8 cellular contexts compared by ENCODE assay signal in genomic region chr22:30423296-30423958, GRCh38. TPM values are rescaled to one million over a fixed set of nuclear protein-coding genes. Genes with fewer than 3 reads are reported as not detected.
DNase-seq lines count a peak whose midpoint lies in the region; ATAC-seq, FAIRE-seq and TF ChIP-seq lines count a peak whose summit lies in the region.

No MANE protein-coding gene starts in this region.

- peak; percentile 22 for ATAC-seq in GM21619 (IDR thresholded peaks at IDR 0.05; ENCODE audit: unreplicated experiment)
- ATAC-seq in activated CD8-positive, alpha-beta T cell treated with anti-CD3 and anti-CD28 coated beads, Interleukin-2, amount 10 ng/mL, durations not matched to agents 7 days and 5 days: peak; percentile 31
- peak; percentile 19 for ATAC-seq in esophagus mucosa

- no peaks in the 10 kb centered on the region for H3K27me3 Mint-ChIP-seq in activated CD8-positive, alpha-beta T cell treated with anti-CD3 and anti-CD28 coated beads, Interleukin-2, amount 10 ng/mL, durations not matched to agents 7 days and 5 days (ENCODE audit: low read depth)
- no peaks in the 10 kb centered on the region for H3K27me3 Mint-ChIP-seq in neural crest cell (ENCODE audit: low read depth)

- no peak for FAIRE-seq in urothelium cell line (lab: Jason Lieb, UNC)

- no peaks in the 10 kb centered on the region for H3K9me2 ChIP-seq in Karpas-422 (replicated peaks; ENCODE audit: insufficient read depth, low read length)

- no peaks in the 10 kb centered on the region for H3K9me3 Mint-ChIP-seq in activated CD8-positive, alpha-beta T cell treated with anti-CD3 and anti-CD28 coated beads, Interleukin-2, amount 10 ng/mL, durations not matched to agents 7 days and 5 days (ENCODE audit: insufficient read depth)
- no peaks in the 10 kb centered on the region for H3K9me3 Mint-ChIP-seq in neural crest cell

- peak overlapping the region; percentile 97 for H3K4me3 Mint-ChIP-seq in activated CD8-positive, alpha-beta T cell treated with anti-CD3 and anti-CD28 coated beads, Interleukin-2, amount 10 ng/mL, durations not matched to agents 7 days and 5 days
- peak overlapping the region; percentile 97 for H3K4me3 Mint-ChIP-seq in neural crest cell

- no peak overlapping the region for H2AFZ ChIP-seq in Karpas-422 (ENCODE audit: low read length)

- peak overlapping the region; percentile 86 for H3K27ac ChIP-seq in Karpas-422 (ENCODE audit: low read length)

- POLR2A ChIA-PET in activated CD8-positive, alpha-beta T cell treated with anti-CD3 and anti-CD28 coated beads, Interleukin-2, amount 10 ng/mL, durations not matched to agents 7 days and 5 days (lab: Charles Lee): interaction anchor here (0.6 to 4.0 kb wide), 15 partner anchors 9 to 140 kb away, joined by 3 to 39 read pairs (median 7); partner anchors contain the start of genes SEC14L2 and TBC1D10A

- TF ChIP-seq CTCF in neural crest cell (conservative IDR thresholded peaks at IDR 0.05): peak; percentile 40

- CTCF ChIA-PET in activated CD8-positive, alpha-beta T cell treated with anti-CD3 and anti-CD28 coated beads, Interleukin-2, amount 10 ng/mL, durations not matched to agents 7 days and 5 days (lab: Charles Lee): interaction anchor here (0.5 to 6.2 kb wide), 18 partner anchors 9 to 839 kb away, joined by 3 to 166 read pairs (median 8); partner anchors contain the start of genes CASTOR1, RNF215 and SEC14L2

- peaks cover 44% of the 10 kb centered on the region for H3K4me1 ChIP-seq in Karpas-422 (ENCODE audit: low read length)

- H3K36me3 Mint-ChIP-seq in activated CD8-positive, alpha-beta T cell treated with anti-CD3 and anti-CD28 coated beads, Interleukin-2, amount 10 ng/mL, durations not matched to agents 7 days and 5 days (ENCODE audit: low read depth): peaks cover 60% of the 10 kb centered on the region
- no peaks in the 10 kb centered on the region for H3K36me3 Mint-ChIP-seq in neural crest cell (ENCODE audit: low read depth)

- peaks cover 53% of the 10 kb centered on the region for H3K4me1 Mint-ChIP-seq in activated CD8-positive, alpha-beta T cell treated with anti-CD3 and anti-CD28 coated beads, Interleukin-2, amount 10 ng/mL, durations not matched to agents 7 days and 5 days (ENCODE audit: low read depth)
- peaks cover 59% of the 10 kb centered on the region for H3K4me1 Mint-ChIP-seq in neural crest cell

- peak; percentile 3 for DNase-seq in DMS53 treated with DMSO at 0.1 percent for 48 hours (lab: John Stamatoyannopoulos, UW; ENCODE audit: unreplicated experiment)
- DNase-seq in Karpas-422: no peak
- DNase-seq in activated CD8-positive, alpha-beta T cell treated with anti-CD3 and anti-CD28 coated beads, Interleukin-2, amount 10 ng/mL, durations not matched to agents 7 days and 5 days: peak; percentile 53
- DNase-seq in neural crest cell (ENCODE audit: low read depth, low spot score): no peak
- peak; percentile 47 for DNase-seq in urothelium cell line (ENCODE audit: low spot score)
- no peak for DNase-seq in NK-92 treated with Interleukin-12 subunit alpha and Interleukin-12 subunit beta, amount 100 ng/mL, for 24 hours (lab: John Stamatoyannopoulos, UW)

- peak overlapping the region; percentile 89 for H3K4me2 ChIP-seq in Karpas-422 (ENCODE audit: low read depth, low read length, poor library complexity, severe bottlenecking)

- no peaks in the 10 kb centered on the region for H3K9me3 ChIP-seq in Karpas-422 (ENCODE audit: low read length)

- H3K9ac ChIP-seq in Karpas-422 (ENCODE audit: low read length): peak overlapping the region; percentile 82

- H3K27me3 ChIP-seq in Karpas-422 (ENCODE audit: low read length): no peaks in the 10 kb centered on the region

- H3K79me2 ChIP-seq in Karpas-422 (ENCODE audit: low read length): peaks cover 59% of the 10 kb centered on the region

- peaks cover 30% of the 10 kb centered on the region for H3K36me3 ChIP-seq in Karpas-422 (ENCODE audit: insufficient read depth, low read length)

- peak overlapping the region; percentile 76 for H3K4me3 ChIP-seq in Karpas-422 (ENCODE audit: low read length)

- peak overlapping the region; percentile 97 for H3K27ac Mint-ChIP-seq in activated CD8-positive, alpha-beta T cell treated with anti-CD3 and anti-CD28 coated beads, Interleukin-2, amount 10 ng/mL, durations not matched to agents 7 days and 5 days
- H3K27ac Mint-ChIP-seq in neural crest cell (ENCODE audit: unreplicated experiment): peak overlapping the region; percentile 96

- H4K20me1 ChIP-seq in Karpas-422 (ENCODE audit: insufficient read depth, low read depth, low read length): no peaks in the 10 kb centered on the region

RNA-seq across cellular contexts. Expression of gene MTFP1, which starts 2.1 kb away (rescaled TPM):
- 69.4 and 120 TPM in 2 replicates for total RNA-seq in Karpas-422 (2014; rRNA removed; shearing (Covaris generic); ENCODE audit: low replicate concordance)
- total RNA-seq in activated CD8-positive, alpha-beta T cell treated with anti-CD3 and anti-CD28 coated beads, Interleukin-2, amount 10 ng/mL, durations not matched to agents 7 days and 5 days: 10 to 100 TPM; 67.4 to 68.0 TPM
- total RNA-seq in esophagus mucosa: 14.1 TPM
- 37.4 and 38.9 TPM in 2 replicates for total RNA-seq in neural crest cell

RNA-seq across cellular contexts. Expression of gene SEC14L2, which starts 26.6 kb away (rescaled TPM):
- 8.4 and 11.6 TPM in 2 replicates for total RNA-seq in Karpas-422 (2014; rRNA removed; shearing (Covaris generic); ENCODE audit: low replicate concordance)
- 10 to 100 TPM in 1 of 2 experiments, 1 to 10 TPM in 1; 9.7 to 13.1 TPM for total RNA-seq in activated CD8-positive, alpha-beta T cell treated with anti-CD3 and anti-CD28 coated beads, Interleukin-2, amount 10 ng/mL, durations not matched to agents 7 days and 5 days
- total RNA-seq in esophagus mucosa (19.9 TPM), neural crest cell (10.8 and 11.6 TPM in 2 replicates)

RNA-seq across cellular contexts. Expression of gene RNF215, which starts 36.2 kb away (rescaled TPM):
- 4.0 and 16.9 TPM in 2 replicates for total RNA-seq in Karpas-422 (2014; rRNA removed; shearing (Covaris generic); ENCODE audit: low replicate concordance)
- 10 to 100 TPM; 12.0 to 14.6 TPM for total RNA-seq in activated CD8-positive, alpha-beta T cell treated with anti-CD3 and anti-CD28 coated beads, Interleukin-2, amount 10 ng/mL, durations not matched to agents 7 days and 5 days
- total RNA-seq in esophagus mucosa: 4.8 TPM
- total RNA-seq in neural crest cell: 27.4 and 29.2 TPM in 2 replicates

RNA-seq across cellular contexts. Expression of gene SEC14L3, which starts 48.4 kb away (rescaled TPM):
- total RNA-seq in Karpas-422 (2014; rRNA removed; shearing (Covaris generic); ENCODE audit: low replicate concordance): not detected in 2 replicates
- total RNA-seq in activated CD8-positive, alpha-beta T cell treated with anti-CD3 and anti-CD28 coated beads, Interleukin-2, amount 10 ng/mL, durations not matched to agents 7 days and 5 days: not detected
- not detected for total RNA-seq in esophagus mucosa
- total RNA-seq in neural crest cell: not detected in 2 replicates

Comparison
In these comparisons a context has a peak if more than half of its experiments do, and no peak if none do; other contexts are left out.
1. DNase-seq: peak in DMS53 treated with DMSO at 0.1 percent for 48 hours (single experiment), activated CD8-positive, alpha-beta T cell treated with anti-CD3 and anti-CD28 coated beads, Interleukin-2, amount 10 ng/mL, durations not matched to agents 7 days and 5 days (single experiment) and urothelium cell line (single experiment); none in Karpas-422 (single experiment), neural crest cell (single experiment) and NK-92 treated with Interleukin-12 subunit alpha and Interleukin-12 subunit beta, amount 100 ng/mL, for 24 hours (single experiment).
2. Peak in every context shown above with its lines, with median percentiles within 50 percentile points of each other: ATAC-seq.